24 cellular contexts compared by ENCODE assay signal in the genomic region with DNA sequence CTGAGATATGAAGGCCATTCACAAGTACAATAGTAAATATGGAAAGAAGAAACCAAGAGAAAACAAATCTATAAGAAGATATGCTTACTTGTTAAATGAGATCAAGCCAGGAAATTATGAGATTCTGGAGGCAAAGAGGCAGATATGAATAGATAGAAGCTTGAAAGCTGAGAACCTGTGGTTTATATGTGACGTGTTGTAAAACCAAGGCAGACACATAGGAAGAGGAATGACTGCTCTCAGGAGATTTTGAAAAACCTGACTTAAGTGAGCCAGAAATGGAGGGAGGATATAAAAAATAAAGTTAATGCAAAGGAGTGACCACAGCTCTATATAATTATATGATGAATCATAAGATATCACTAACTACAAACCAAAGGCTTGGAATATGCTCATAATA.
"Had no signal": no experiment of that assay in that cellular context is flagged by ENCODE, and none has a peak within 500 bp of the region (broad histone marks: within the 10 kb centered on the region; RNA-seq: fewer than 3 reads in every experiment).

No MANE protein-coding gene starts in this region.

- H3K4me3 ChIP-seq: coronary artery, gastrocnemius medialis, heart right ventricle, psoas muscle, right lobe of liver, spleen, stomach had no signal

- H3K4me1 Mint-ChIP-seq: naive thymus-derived CD8-positive, alpha-beta T cell had no signal

- ATAC-seq: gastrocnemius medialis; heart right ventricle; left lobe of liver; naive thymus-derived CD8-positive, alpha-beta T cell; psoas muscle; right lobe of liver had no signal

- H3K4me3 Mint-ChIP-seq: endodermal cell; naive thymus-derived CD8-positive, alpha-beta T cell; type B pancreatic cell had no signal

- H3K9me3 ChIP-seq: gastrocnemius medialis, neutrophil, psoas muscle, right lobe of liver had no signal

- H3K27ac Mint-ChIP-seq: endodermal cell; naive thymus-derived CD8-positive, alpha-beta T cell; type B pancreatic cell had no signal

- FAIRE-seq: endothelial cell of umbilical vein, urothelium cell line had no signal

- H3K27me3 Mint-ChIP-seq: naive thymus-derived CD8-positive, alpha-beta T cell; type B pancreatic cell had no signal

- H3K27ac ChIP-seq: coronary artery, gastrocnemius medialis, heart right ventricle, neutrophil, psoas muscle, right lobe of liver, spleen, stomach had no signal

- H3K36me3 Mint-ChIP-seq: naive thymus-derived CD8-positive, alpha-beta T cell; type B pancreatic cell had no signal

- H3K4me1 ChIP-seq: gastrocnemius medialis, heart right ventricle, psoas muscle, right lobe of liver, spleen, stomach had no signal

- H3K9me3 Mint-ChIP-seq: type B pancreatic cell had no signal

- H3K36me3 ChIP-seq: gastrocnemius medialis, heart right ventricle, neutrophil, right lobe of liver, spleen, stomach had no signal

- DNase-seq: effector CD4-positive, alpha-beta T cell; endodermal cell; erythroblast; gastrocnemius medialis; heart right ventricle; hypothalamus; islet precursor cell; mammary epithelial cell; naive thymus-derived CD8-positive, alpha-beta T cell; psoas muscle; retina; right lobe of liver; spleen; stimulated activated CD4-positive, alpha-beta T cell treated with anti-CD3 and anti-CD28 coated beads, Interleukin-15, amount 100 ng/mL, for 24 hours; stimulated activated CD4-positive, alpha-beta T cell treated with anti-CD3 and anti-CD28 coated beads, Interleukin-1b, Interleukin-23, amount 100 ng/mL, for 48 hours; stimulated activated naive CD4-positive, alpha-beta T cell; stomach; substantia nigra had no signal

- H3K27me3 ChIP-seq: gastrocnemius medialis, heart right ventricle, neutrophil, right lobe of liver, spleen, stomach had no signal
